ENCODE assay signal across 28 cellular contexts in the genomic region with DNA sequence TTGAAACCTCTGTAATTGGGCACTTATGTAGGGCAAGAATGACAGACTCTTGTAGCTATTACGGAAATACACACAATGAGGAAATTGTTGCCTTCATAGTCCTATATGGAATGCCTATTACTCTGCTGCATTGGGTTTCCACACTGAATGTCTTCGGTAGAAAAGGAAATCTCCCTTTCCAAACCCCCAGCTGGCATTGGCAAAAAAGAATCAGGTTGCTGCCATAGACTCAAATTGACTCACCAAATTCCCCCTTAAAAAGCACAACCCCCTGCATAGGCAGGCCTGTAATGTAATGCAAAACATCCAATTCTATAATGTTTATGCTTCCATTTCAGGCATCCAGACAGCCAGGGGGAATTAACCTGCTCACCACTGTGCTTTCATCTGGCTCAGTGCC.
"Had no signal": no experiment of that assay in that cellular context is flagged by ENCODE, and none has a peak within 500 bp of the region (broad histone marks: within the 10 kb centered on the region; RNA-seq: fewer than 3 reads in every experiment).

No MANE protein-coding gene starts in this region.

- H3K4me3 ChIP-seq: left lung, lower lobe of right lung, mucosa of descending colon, pancreas, prostate gland, skin epidermis, testis, thyroid gland, transverse colon, upper lobe of left lung had no signal

- H3K36me3 ChIP-seq: left lung, lower lobe of right lung, pancreas, prostate gland, thyroid gland, transverse colon, upper lobe of left lung had no signal

- DNase-seq: immature natural killer cell; kidney; left colon; left lung; lower lobe of right lung; mesendoderm; midbrain; mucosa of descending colon; naive thymus-derived CD4-positive, alpha-beta T cell; pancreas; retina; right cardiac atrium; stimulated activated CD4-positive, alpha-beta T cell treated with anti-CD3 and anti-CD28 coated beads, Interleukin-12 subunit alpha, Interleukin-12 subunit beta, amount 100 ng/mL, for 4 hours; stimulated activated CD4-positive, alpha-beta T cell treated with anti-CD3 and anti-CD28 coated beads, Interleukin-15, amount 100 ng/mL, for 24 hours; stimulated activated CD4-positive, alpha-beta T cell treated with anti-CD3 and anti-CD28 coated beads, Interleukin-2, amount 100 ng/mL, for 24 hours; stimulated activated CD4-positive, alpha-beta T cell treated with anti-CD3 and anti-CD28 coated beads, Interleukin-4, amount 100 ng/mL, for 24 hours; stimulated activated naive CD4-positive, alpha-beta T cell treated with Interleukin-2 at 50 U/mL for 16 hours; stimulated activated naive CD8-positive, alpha-beta T cell treated with anti-CD3 and anti-CD28 coated beads, Interleukin-15, amount 100 ng/mL, for 72 hours; substantia nigra; testis; thyroid gland; transverse colon; upper lobe of left lung had no signal

- ATAC-seq: left colon; left lung; lower lobe of right lung; mucosa of descending colon; naive thymus-derived CD4-positive, alpha-beta T cell; natural killer cell treated with Interleukin-12 subunit alpha and Interleukin-12 subunit beta and Interleukin-15 and Interleukin-18, amount 100 ng/mL, for 72 hours; pancreas; right cardiac atrium; sciatic nerve; stimulated activated memory B cell treated with anti-CD40 and anti-IgM and Interleukin-4, amounts not matched to agents 10 μg/mL and 1 μg/mL and 100 μg/mL, for 72 hours; stimulated activated naive CD8-positive, alpha-beta T cell treated with anti-CD3 and anti-CD28 coated beads, Interleukin-15, amount 100 ng/mL, for 72 hours had no signal

- H3K27me3 ChIP-seq: pancreas, testis, thyroid gland, transverse colon, upper lobe of left lung had no signal
